ENCODE assay signal across 8 cellular contexts in genomic region chr17:36591434-36592315, GRCh38. TPM values are rescaled to one million over a fixed set of nuclear protein-coding genes. Genes with fewer than 3 reads are reported as not detected.
DNase-seq lines count a peak whose midpoint lies in the region; ATAC-seq and TF ChIP-seq lines count a peak whose summit lies in the region.

Gene DHRS11, plus strand, starts transcription at chr17:36591879. Its CDS starts 131 bp downstream, at chr17:36592010.

- H3K27ac Mint-ChIP-seq in activated CD4-positive, alpha-beta memory T cell treated with anti-CD3 and anti-CD28 coated beads, Interleukin-2, amount 10 ng/mL, durations not matched to agents 7 days and 5 days = peak within 1 kb of the TSS; percentile 21

- H3K4me3 ChIP-seq in AG10803 (ENCODE audit: low read length) = peak within 1 kb of the TSS; percentile 63
- H3K4me3 ChIP-seq in lung = peak within 1 kb of the TSS; percentile 92

- CTCF ChIA-PET in activated CD4-positive, alpha-beta memory T cell treated with anti-CD3 and anti-CD28 coated beads, Interleukin-2, amount 10 ng/mL, durations not matched to agents 7 days and 5 days (lab: Charles Lee) = interaction anchor here (4.1 kb wide), 1 partner anchor 11 kb away, joined by 35 read pairs; the partner anchor contains the start of gene MRM1

- TF ChIP-seq CTCF in AG10803 (conservative IDR thresholded peaks at IDR 0.05; ENCODE audit: low read length) = no peak
- no peak for TF ChIP-seq CTCF in lung (IDR thresholded peaks at IDR 0.05; ENCODE audit: control extremely low read depth, extremely low read depth)

- H3K36me3 Mint-ChIP-seq in activated CD4-positive, alpha-beta memory T cell treated with anti-CD3 and anti-CD28 coated beads, Interleukin-2, amount 10 ng/mL, durations not matched to agents 7 days and 5 days (ENCODE audit: low read depth) = peaks cover 40% of the 10 kb centered on the region

- H3K4me1 ChIP-seq in lung (ENCODE audit: control insufficient read depth in 2 of 2, insufficient read depth in 2 of 2, low read length in 2 of 2) = peaks cover 3 to 11% of the 10 kb centered on the region in 2 donors

- H3K27me3 Mint-ChIP-seq in activated CD4-positive, alpha-beta memory T cell treated with anti-CD3 and anti-CD28 coated beads, Interleukin-2, amount 10 ng/mL, durations not matched to agents 7 days and 5 days = no peaks in the 10 kb centered on the region

- peak within 1 kb of the TSS; percentile 60 for H3K4me3 Mint-ChIP-seq in activated CD4-positive, alpha-beta memory T cell treated with anti-CD3 and anti-CD28 coated beads, Interleukin-2, amount 10 ng/mL, durations not matched to agents 7 days and 5 days

- ATAC-seq in GM19025 (IDR thresholded peaks at IDR 0.05; ENCODE audit: low read depth, unreplicated experiment) (peak; percentile 87), HG03342 (IDR thresholded peaks at IDR 0.05; ENCODE audit: unreplicated experiment) (peak; percentile 74), lung (ENCODE audit: insufficient read depth, low FRiP score) (peak; percentile 97)

- H3K27me3 ChIP-seq in lung (ENCODE audit: control insufficient read depth, insufficient read depth) = no peaks in the 10 kb centered on the region

- no peaks in the 10 kb centered on the region for H3K9me3 Mint-ChIP-seq in activated CD4-positive, alpha-beta memory T cell treated with anti-CD3 and anti-CD28 coated beads, Interleukin-2, amount 10 ng/mL, durations not matched to agents 7 days and 5 days

- H3K27ac ChIP-seq in lung (ENCODE audit: low read depth in 1 of 2, low read length in 1 of 2) = peak within 1 kb of the TSS; percentile 79 to 84

- peaks cover 34% of the 10 kb centered on the region for H3K4me1 Mint-ChIP-seq in activated CD4-positive, alpha-beta memory T cell treated with anti-CD3 and anti-CD28 coated beads, Interleukin-2, amount 10 ng/mL, durations not matched to agents 7 days and 5 days

- 2% methylated on average over 62 to 87 of the region's 87 CpGs for WGBS in lung, 2 donors

- peaks cover 9 to 14% of the 10 kb centered on the region in 2 donors for H3K36me3 ChIP-seq in lung (ENCODE audit: control insufficient read depth in 2 of 2, insufficient read depth in 2 of 2, low read length in 2 of 2)

- peak; percentile 64 for DNase-seq in AG10803 (ENCODE audit: low read depth)
- DNase-seq in NCI-H526 treated with DMSO at 0.1 percent for 48 hours (lab: John Stamatoyannopoulos, UW) = peak; percentile 39
- DNase-seq in activated CD4-positive, alpha-beta memory T cell treated with anti-CD3 and anti-CD28 coated beads, Interleukin-2, amount 10 ng/mL, durations not matched to agents 7 days and 5 days = peak; percentile 82
- peak; percentile 96 for DNase-seq in ecto neural progenitor cell (ENCODE audit: low spot score)
- peak; percentile 83 for DNase-seq in lung (ENCODE audit: low spot score)
- peak; percentile 77 to 79 for DNase-seq in stimulated activated CD4-positive, alpha-beta T cell treated with anti-CD3 and anti-CD28 coated beads, Interleukin-4, amount 100 ng/mL, for 48 hours (ENCODE audit: low read depth in 2 of 2)

- POLR2A ChIA-PET in activated CD4-positive, alpha-beta memory T cell treated with anti-CD3 and anti-CD28 coated beads, Interleukin-2, amount 10 ng/mL, durations not matched to agents 7 days and 5 days (lab: Charles Lee) = interaction anchor here (1.6 to 5.1 kb wide), 4 partner anchors 10 to 47 kb away, joined by 5 to 51 read pairs (median 8); partner anchors contain the start of genes GGNBP2 and MRM1

- no peaks in the 10 kb centered on the region for H3K9me3 ChIP-seq in lung (ENCODE audit: control insufficient read depth in 2 of 2, insufficient read depth in 1 of 2, low read length in 1 of 2)

RNA-seq across cellular contexts. Expression of gene DHRS11, which starts in this region (rescaled TPM):
- 1 to 10 TPM; 3.7 to 3.8 TPM for total RNA-seq in activated CD4-positive, alpha-beta memory T cell treated with anti-CD3 and anti-CD28 coated beads, Interleukin-2, amount 10 ng/mL, durations not matched to agents 7 days and 5 days
- total RNA-seq in lung = 1 to 10 TPM; 3.7 to 6.6 TPM
- 1 to 10 TPM; 4.8 to 9.1 TPM for polyA plus RNA-seq in lung

Comparison
In these comparisons a context has a peak if more than half of its experiments do, and no peak if none do; other contexts are left out.
1. Peak in every context shown above with its lines: DNase-seq, ATAC-seq, H3K4me3 ChIP-seq and H3K27ac ChIP-seq.
2. DNase-seq: peak in every context shown above with its lines; median percentile 96 in ecto neural progenitor cell; 83 in lung; 82 in activated CD4-positive, alpha-beta memory T cell treated with anti-CD3 and anti-CD28 coated beads, Interleukin-2, amount 10 ng/mL, durations not matched to agents 7 days and 5 days; 78 in stimulated activated CD4-positive, alpha-beta T cell treated with anti-CD3 and anti-CD28 coated beads, Interleukin-4, amount 100 ng/mL, for 48 hours; 64 in AG10803; 39 in NCI-H526 treated with DMSO at 0.1 percent for 48 hours.